In the genomic region with DNA sequence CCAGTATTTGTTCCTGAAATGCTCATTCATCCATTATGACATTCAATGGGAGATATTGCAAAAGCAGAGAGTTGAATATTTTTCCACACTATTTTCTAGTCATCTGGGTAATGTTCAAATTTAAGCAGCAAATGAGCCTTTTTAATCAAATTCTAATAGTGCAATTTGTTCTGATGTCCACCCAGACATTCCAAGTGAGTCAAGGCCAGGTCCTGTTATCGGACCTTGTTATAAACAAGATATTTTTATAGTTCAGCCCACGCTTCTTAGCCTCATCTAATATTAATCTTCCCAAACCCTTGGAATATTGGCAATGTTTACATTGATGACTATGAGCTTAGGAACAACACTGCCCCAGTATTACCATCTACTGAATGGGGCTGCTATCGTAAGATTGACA, we compare ENCODE assay signal across 22 cellular contexts.
"Had no signal": no experiment of that assay in that cellular context is flagged by ENCODE, and none has a peak within 500 bp of the region (broad histone marks: within the 10 kb centered on the region; RNA-seq: fewer than 3 reads in every experiment).

No MANE protein-coding gene starts in this region.

- H3K36me3 ChIP-seq: SJCRH30 had no signal

- H3K27me3 ChIP-seq: SJCRH30 had no signal

- H3K4me2 ChIP-seq: KMS-11 had no signal

- ATAC-seq: K562, Panc1, Right ventricle myocardium inferior, SK-N-SH treated with all-trans-retinoic acid at 6 μM for 48 hours had no signal

- H3K4me1 ChIP-seq: SJCRH30 had no signal

- DNase-seq: Kasumi-1, MV-4-11, NCI-H1048, NCI-H1105 treated with DMSO at 0.1 percent for 48 hours, NCI-H1417 treated with DMSO at 0.1 percent for 48 hours, NCI-H146, NCI-H1930, NCI-H2081, NCI-H2107, NCI-H2227 treated with DMSO at 0.1 percent for 48 hours, NCI-H510A, NCI-H524 treated with DMSO at 0.1 percent for 48 hours, NCI-H774, SHP77 treated with DMSO at 0.1 percent for 48 hours, SJCRH30 had no signal

- H3K27ac ChIP-seq: HL-60, KMS-11, RWPE1, SJCRH30 had no signal

- H3K4me3 ChIP-seq: K562, SJCRH30 had no signal

- H3K9ac ChIP-seq: KMS-11 had no signal

- H3K9me3 ChIP-seq: SJCRH30 had no signal
